2 cellular contexts compared by ENCODE assay signal in genomic region chr7:124679826-124680225, GRCh38.
TF ChIP-seq lines count a peak whose summit lies in the region.

No MANE protein-coding gene starts in this region.

TF ChIP-seq in GM23338, 12 proteins besides CTCF, POLR2A, EP300 and RAD21:
- TF ChIP-seq ZNF462 (CRISPR knock-in tag; IDR thresholded peaks at IDR 0.05), result no peak

TF ChIP-seq in H1, 55 proteins besides CTCF, POLR2A, EP300 and RAD21:
- TF ChIP-seq SP2 (IDR thresholded peaks at IDR 0.05; ENCODE audit: low read length) (no peak), PHF8 (conservative IDR thresholded peaks at IDR 0.05; ENCODE audit: low read depth, low read length) (no peak), NANOG (IDR thresholded peaks at IDR 0.05; ENCODE audit: insufficient read depth, low read depth, low read length, poor library complexity, severe bottlenecking) (no peak), CHD2 (IDR thresholded peaks at IDR 0.05; ENCODE audit: low read length) (no peak), TAF7 (optimal IDR thresholded peaks at IDR 0.05; ENCODE audit: borderline replicate concordance, low read depth, low read length) (no peak), E2F6 (IDR thresholded peaks at IDR 0.05) (no peak), JUN (IDR thresholded peaks at IDR 0.05; ENCODE audit: low read depth, low read length) (no peak), SP1 (IDR thresholded peaks at IDR 0.05; ENCODE audit: low read depth, low read length) (no peak), BRCA1 (IDR thresholded peaks at IDR 0.05; ENCODE audit: low read depth, low read length) (no peak), TCF12 (IDR thresholded peaks at IDR 0.05; ENCODE audit: low read depth, low read length) (no peak), HDAC6 (IDR thresholded peaks at IDR 0.05; ENCODE audit: low read depth, low read length) (no peak), KDM4A (IDR thresholded peaks at IDR 0.05; ENCODE audit: low read depth, low read length, severe bottlenecking) (no peak), CEBPB (IDR thresholded peaks at IDR 0.05; ENCODE audit: low read depth, low read length) (no peak), RBBP5 (IDR thresholded peaks at IDR 0.05; ENCODE audit: borderline replicate concordance, low read depth, low read length) (no peak), SP4 (IDR thresholded peaks at IDR 0.05; ENCODE audit: low read length) (no peak), CTBP2 (IDR thresholded peaks at IDR 0.05; ENCODE audit: borderline replicate concordance, insufficient read depth, insufficient read length, low read length) (no peak), GABPA (IDR thresholded peaks at IDR 0.05; ENCODE audit: borderline replicate concordance, insufficient read depth, low read length) (no peak), CBX5 (IDR thresholded peaks at IDR 0.05; ENCODE audit: low read depth, low read length) (no peak)
